24 cellular contexts compared by ENCODE assay signal in the genomic region with DNA sequence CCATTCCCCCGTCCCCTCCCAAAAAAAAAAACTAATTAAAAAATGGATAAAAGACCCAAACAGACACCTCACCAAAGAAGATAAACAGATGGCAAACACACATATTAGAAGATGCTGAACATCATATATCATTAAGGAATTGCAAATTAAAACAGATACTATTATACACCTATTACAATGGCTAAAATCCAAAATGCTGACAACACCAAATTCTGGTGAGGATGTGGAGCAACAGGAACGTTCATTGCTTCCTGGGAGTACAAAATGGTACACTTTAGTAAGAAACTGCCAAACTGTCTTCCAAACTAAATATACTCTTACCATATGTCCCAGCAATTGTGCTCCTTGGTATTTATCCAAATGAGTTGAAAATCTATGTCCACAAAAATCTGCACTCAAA. TPM values are rescaled to one million over a fixed set of nuclear protein-coding genes. Genes with fewer than 3 reads are reported as not detected.
DNase-seq lines count a peak whose midpoint lies in the region; ATAC-seq, FAIRE-seq and TF ChIP-seq lines count a peak whose summit lies in the region.
"Had no signal": no experiment of that assay in that cellular context is flagged by ENCODE, and none has a peak within 500 bp of the region (broad histone marks: within the 10 kb centered on the region; RNA-seq: fewer than 3 reads in every experiment).

No MANE protein-coding gene starts in this region.

- H3K27me3 ChIP-seq in HepG2 (ENCODE audit: control insufficient read depth in 1 of 2, insufficient read depth in 2 of 2, low read length in 2 of 2) (no peaks in the 10 kb centered on the region), right lobe of liver (no peaks in the 10 kb centered on the region), OCI-LY3 (ENCODE audit: low read depth, low read length) (no peaks in the 10 kb centered on the region), Peyer's patch (no peaks in the 10 kb centered on the region)

- TF ChIP-seq CTCF in HepG2 (CRISPR knock-in tag; IDR thresholded peaks at IDR 0.05) (no peak), right lobe of liver (IDR thresholded peaks at IDR 0.05) (no peak), OCI-LY3 (IDR thresholded peaks at IDR 0.05; ENCODE audit: low read depth, low read length) (no peak), Peyer's patch (IDR thresholded peaks at IDR 0.05) (no peak)

- no TSS peak for BruUV-seq in HepG2 (replicated peaks; lab: Mats Ljungman, UMichigan)

- in situ Hi-C loops in HepG2 (cut with HindIII; ENCODE audit: extremely low pct_ligation_motif_present, low pct_unique_long_range_greater_than_20kb): no loop called here

- CTCF ChIA-PET in HepG2 (lab: Yijun Ruan, JAX; ENCODE audit: low intra/inter-chr PET ratio, low total read pairs): no interaction called here

- H4K20me1 ChIP-seq in HepG2 (ENCODE audit: insufficient read depth, low read length) (no peaks in the 10 kb centered on the region), OCI-LY3 (ENCODE audit: insufficient read depth, low read length) (no peaks in the 10 kb centered on the region)

- H3K36me3 ChIP-seq in HepG2 (replicated peaks in 1 of 2; ENCODE audit: control insufficient read depth in 1 of 2, insufficient read depth in 2 of 2, low read length in 2 of 2) (no peaks in the 10 kb centered on the region), right lobe of liver (no peaks in the 10 kb centered on the region), OCI-LY3 (replicated peaks; ENCODE audit: low read depth, low read length) (peaks cover 3% of the 10 kb centered on the region), Peyer's patch (no peaks in the 10 kb centered on the region)
- H3K36me3 ChIP-seq: HAP-1 had no signal

- intact Hi-C loops in HepG2 (cut with micrococcal nuclease; ENCODE audit: unreplicated experiment): no loop called here
- intact Hi-C loops in right lobe of liver (cut with DNase I): no loop called here

- H3K4me3 ChIP-seq in HepG2 (replicated peaks in 1 of 3; ENCODE audit: insufficient read depth in 1 of 3, low read depth in 2 of 3, low read length in 3 of 3) (no peak overlapping the region), right lobe of liver (no peak overlapping the region), OCI-LY3 (ENCODE audit: low read length) (no peak overlapping the region), Peyer's patch (no peak overlapping the region)
- H3K4me3 ChIP-seq: HAP-1 had no signal

- no peak for TF ChIP-seq EP300 in HepG2 (IDR thresholded peaks at IDR 0.05; ENCODE audit: low read depth in 2 of 2, low read length in 2 of 2)
- TF ChIP-seq EP300 in HepG2 (CRISPR knock-in tag; IDR thresholded peaks at IDR 0.05; ENCODE audit: borderline replicate concordance): no peak

- POLR2A ChIA-PET in HepG2 (lab: Yijun Ruan, JAX): no interaction called here

- H3K9ac ChIP-seq in HepG2 (ENCODE audit: insufficient read depth, low read depth, low read length): no peak overlapping the region
- no peak overlapping the region for H3K9ac ChIP-seq in OCI-LY3 (ENCODE audit: low read length)

- H3K79me2 ChIP-seq in HepG2 (ENCODE audit: insufficient read depth, low read length): no peaks in the 10 kb centered on the region
- no peaks in the 10 kb centered on the region for H3K79me2 ChIP-seq in OCI-LY3 (ENCODE audit: low read length)

- H3K4me1 ChIP-seq in HepG2 (ENCODE audit: insufficient read depth, low read length): no peaks in the 10 kb centered on the region
- H3K4me1 ChIP-seq in right lobe of liver: no peaks in the 10 kb centered on the region
- H3K4me1 ChIP-seq in OCI-LY3 (ENCODE audit: low read length): peaks cover 57% of the 10 kb centered on the region
- H3K4me1 ChIP-seq in Peyer's patch: no peaks in the 10 kb centered on the region
- H3K4me1 ChIP-seq: HAP-1 had no signal

- H3K9me3 ChIP-seq in HepG2 (ENCODE audit: low read length) (no peaks in the 10 kb centered on the region), right lobe of liver (no peaks in the 10 kb centered on the region), OCI-LY3 (ENCODE audit: insufficient read depth, low read length) (peaks cover 4% of the 10 kb centered on the region; the same call in 1 of the 2 replicates), Peyer's patch (no peaks in the 10 kb centered on the region)
- H3K9me3 ChIP-seq: HAP-1 had no signal

- H3K27ac ChIP-seq in HepG2 (ENCODE audit: extremely low read length, insufficient read depth, low read length): no peak overlapping the region
- H3K27ac ChIP-seq in right lobe of liver: no peak overlapping the region
- peak overlapping the region; percentile 8 for H3K27ac ChIP-seq in OCI-LY3 (ENCODE audit: low read length)
- H3K27ac ChIP-seq in Peyer's patch: no peak overlapping the region
- H3K27ac ChIP-seq: 22Rv1 had no signal

- ATAC-seq in HepG2 (no peak), right lobe of liver (no peak), GM21390 (IDR thresholded peaks at IDR 0.05; ENCODE audit: unreplicated experiment) (no peak)

- H2AFZ ChIP-seq in HepG2 (ENCODE audit: low read length) (no peak overlapping the region), OCI-LY3 (ENCODE audit: low read depth, low read length) (no peak overlapping the region)

- DNase-seq in HepG2 (ENCODE audit: low spot score) (no peak), right lobe of liver (no peak), inferior parietal cortex (ENCODE audit: extremely low spot score) (peak; percentile 20), Peyer's patch (no peak), HK-2 (ENCODE audit: unreplicated experiment) (no peak)
- DNase-seq: ACHN; C1 segment of cervical spinal cord; Calu3; CD4-positive, alpha-beta memory T cell; COR-L47; DMS53; DMS79 treated with DMSO at 0.1 percent for 48 hours; GF-D8; GOT3 had no signal

- TF ChIP-seq POLR2A in HepG2 (IDR thresholded peaks at IDR 0.05; ENCODE audit: insufficient read depth in 1 of 2, low read depth in 2 of 2, low read length in 2 of 2): no peak
- no peak for TF ChIP-seq POLR2A in right lobe of liver (IDR thresholded peaks at IDR 0.05)
- no peak for TF ChIP-seq POLR2A in Peyer's patch (IDR thresholded peaks at IDR 0.05)

- WGBS in HepG2 (ENCODE audit: low lambda C conversion rate): 43% methylated on average over 2 of the region's 2 CpGs
- WGBS in right lobe of liver (ENCODE audit: insufficient coverage, low coverage, low lambda C conversion rate, missing lambda C conversion rate): 8% methylated on average over 1 of the region's 2 CpGs

- FAIRE-seq in HepG2 (lab: Jason Lieb, UNC): no peak
- FAIRE-seq: A204.1, GM12892, GM19239, H54 had no signal

- TF ChIP-seq RAD21 in HepG2 (CRISPR knock-in tag; IDR thresholded peaks at IDR 0.05): no peak

- H3K4me2 ChIP-seq in HepG2 (ENCODE audit: low read depth, low read length) (no peak overlapping the region), OCI-LY3 (ENCODE audit: low read length) (no peak overlapping the region)

RNA-seq across cellular contexts. Expression of gene NAGA, which starts 20.0 kb away (rescaled TPM):
- 9.1 and 15.1 TPM in 2 replicates for total RNA-seq in HepG2 (2016; rRNA removed; fragmentation: Illumina TruSeq; extraction: Trizol)
- total RNA-seq in HepG2 (2016; cell fraction: cytosol; rRNA removed; fragmentation: Illumina TruSeq; extraction: Trizol; ENCODE audit: low read depth): 1.9 and 2.2 TPM in 2 replicates
- 8.3 and 15.3 TPM in 2 replicates for total RNA-seq in HepG2 (2016; cell fraction: insoluble cytoplasmic fraction; rRNA removed; fragmentation: Illumina TruSeq; extraction: Trizol)
- 6.5 and 6.8 TPM in 2 replicates for total RNA-seq in HepG2 (2016; cell fraction: membrane; rRNA removed; fragmentation: Illumina TruSeq; extraction: Trizol)
- total RNA-seq in HepG2 (2016; cell fraction: nucleus; rRNA removed; fragmentation: Illumina TruSeq; extraction: Trizol): 11.0 and 13.5 TPM in 2 replicates
- 23.4 and 25.7 TPM in 2 replicates for polyA plus RNA-seq in HepG2 (2011; rRNA removed)
- polyA plus RNA-seq in HepG2 (2011; cell fraction: cytosol; rRNA removed): 17.5 and 21.7 TPM in 2 replicates
- 14.8 and 15.8 TPM in 2 replicates for polyA plus RNA-seq in HepG2 (2011; cell fraction: nucleus; rRNA removed)
- 13.6 and 14.8 TPM in 2 replicates for polyA plus RNA-seq in HepG2 (2012)
- polyA plus RNA-seq in HepG2 (2016; cell fraction: cytosol; fragmentation: Illumina TruSeq; extraction: Trizol; ENCODE audit: low read depth): 2.2 and 3.3 TPM in 2 replicates
- 8.7 and 9.7 TPM in 2 replicates for polyA plus RNA-seq in HepG2 (2016; cell fraction: insoluble cytoplasmic fraction; fragmentation: Illumina TruSeq; extraction: Trizol; ENCODE audit: low read depth)
- polyA plus RNA-seq in HepG2 (2016; cell fraction: membrane; fragmentation: Illumina TruSeq; extraction: Trizol; ENCODE audit: low read depth): 5.7 and 7.6 TPM in 2 replicates
- 18.7 and 20.1 TPM in 2 replicates for polyA plus RNA-seq in HepG2 (2016; cell fraction: nucleus; fragmentation: Illumina TruSeq; extraction: Trizol; ENCODE audit: insufficient read depth, low read depth)
- polyA minus RNA-seq in HepG2 (2011; rRNA and poly(A)+ RNA removed; ENCODE audit: low replicate concordance): 47.7 and 73.3 TPM in 2 replicates
- 10.8 and 14.8 TPM in 2 replicates for polyA minus RNA-seq in HepG2 (2011; cell fraction: cytosol; rRNA and poly(A)+ RNA removed)
- 8.0 and 9.1 TPM in 2 replicates for polyA minus RNA-seq in HepG2 (2011; cell fraction: nucleus; rRNA and poly(A)+ RNA removed)
- total RNA-seq in right lobe of liver: 10 to 100 TPM; 17.6 to 27.9 (median 23.0) TPM
- total RNA-seq in Peyer's patch: 100 to 1,000 TPM in 1 of 4 donors, 10 to 100 TPM in 3; 31.4 to 102 (median 86.9) TPM

RNA-seq across cellular contexts. Expression of gene PHETA2, which starts 23.4 kb away (rescaled TPM):
- total RNA-seq in HepG2 (2016; rRNA removed; fragmentation: Illumina TruSeq; extraction: Trizol) (0.07 TPM in 1 of 2 replicates, not detected in the other), right lobe of liver (1 to 10 TPM in 3 of 6 experiments, under 1 TPM in 3; 0.51 to 1.4 (median 0.97) TPM), Peyer's patch (10 to 100 TPM in 1 of 4 donors, 1 to 10 TPM in 3; 5.8 to 14.6 (median 7.6) TPM)
- not detected in 2 replicates for total RNA-seq in HepG2 (2016; cell fraction: cytosol; rRNA removed; fragmentation: Illumina TruSeq; extraction: Trizol; ENCODE audit: low read depth)
- not detected in 2 replicates for total RNA-seq in HepG2 (2016; cell fraction: insoluble cytoplasmic fraction; rRNA removed; fragmentation: Illumina TruSeq; extraction: Trizol)
- not detected in 2 replicates for total RNA-seq in HepG2 (2016; cell fraction: membrane; rRNA removed; fragmentation: Illumina TruSeq; extraction: Trizol)
- total RNA-seq in HepG2 (2016; cell fraction: nucleus; rRNA removed; fragmentation: Illumina TruSeq; extraction: Trizol): not detected in 2 replicates
- not detected in 2 replicates for polyA plus RNA-seq in HepG2 (2011; rRNA removed)
- not detected in 2 replicates for polyA plus RNA-seq in HepG2 (2011; cell fraction: cytosol; rRNA removed)
- 0.05 and 0.08 TPM in 2 replicates for polyA plus RNA-seq in HepG2 (2011; cell fraction: nucleus; rRNA removed)
- polyA plus RNA-seq in HepG2 (2012): 0.07 TPM in 1 of 2 replicates, not detected in the other
- not detected in 2 replicates for polyA plus RNA-seq in HepG2 (2016; cell fraction: cytosol; fragmentation: Illumina TruSeq; extraction: Trizol; ENCODE audit: low read depth)
- not detected in 2 replicates for polyA plus RNA-seq in HepG2 (2016; cell fraction: insoluble cytoplasmic fraction; fragmentation: Illumina TruSeq; extraction: Trizol; ENCODE audit: low read depth)
- polyA plus RNA-seq in HepG2 (2016; cell fraction: membrane; fragmentation: Illumina TruSeq; extraction: Trizol; ENCODE audit: low read depth): not detected in 2 replicates
- polyA plus RNA-seq in HepG2 (2016; cell fraction: nucleus; fragmentation: Illumina TruSeq; extraction: Trizol; ENCODE audit: insufficient read depth, low read depth): not detected in 2 replicates
- polyA minus RNA-seq in HepG2 (2011; rRNA and poly(A)+ RNA removed; ENCODE audit: low replicate concordance): 4.0 TPM in 1 of 2 replicates, not detected in the other
- polyA minus RNA-seq in HepG2 (2011; cell fraction: cytosol; rRNA and poly(A)+ RNA removed): not detected in 2 replicates
- 0.25 and 0.39 TPM in 2 replicates for polyA minus RNA-seq in HepG2 (2011; cell fraction: nucleus; rRNA and poly(A)+ RNA removed)
- total RNA-seq: G401 had no signal

RNA-seq across cellular contexts. Expression of gene SMDT1, which starts 28.9 kb away (rescaled TPM):
- total RNA-seq in HepG2 (2016; rRNA removed; fragmentation: Illumina TruSeq; extraction: Trizol) (8.3 and 13.3 TPM in 2 replicates), right lobe of liver (10 to 100 TPM in 4 of 6 experiments, 1 to 10 TPM in 2; 6.7 to 78.1 (median 60.9) TPM), Peyer's patch (10 to 100 TPM in 3 of 4 donors, 1 to 10 TPM in 1; 9.9 to 18.2 (median 17.0) TPM)
- 5.6 and 7.0 TPM in 2 replicates for total RNA-seq in HepG2 (2016; cell fraction: cytosol; rRNA removed; fragmentation: Illumina TruSeq; extraction: Trizol; ENCODE audit: low read depth)
- total RNA-seq in HepG2 (2016; cell fraction: insoluble cytoplasmic fraction; rRNA removed; fragmentation: Illumina TruSeq; extraction: Trizol): 6.8 and 9.3 TPM in 2 replicates
- 17.0 and 23.0 TPM in 2 replicates for total RNA-seq in HepG2 (2016; cell fraction: membrane; rRNA removed; fragmentation: Illumina TruSeq; extraction: Trizol)
- total RNA-seq in HepG2 (2016; cell fraction: nucleus; rRNA removed; fragmentation: Illumina TruSeq; extraction: Trizol): 5.7 and 6.8 TPM in 2 replicates
- polyA plus RNA-seq in HepG2 (2011; rRNA removed): 26.6 and 32.8 TPM in 2 replicates
- 47.7 and 50.1 TPM in 2 replicates for polyA plus RNA-seq in HepG2 (2011; cell fraction: cytosol; rRNA removed)
- polyA plus RNA-seq in HepG2 (2011; cell fraction: nucleus; rRNA removed): 14.7 and 19.6 TPM in 2 replicates
- 71.3 and 72.4 TPM in 2 replicates for polyA plus RNA-seq in HepG2 (2012)
- polyA plus RNA-seq in HepG2 (2016; cell fraction: cytosol; fragmentation: Illumina TruSeq; extraction: Trizol; ENCODE audit: low read depth): 125 and 160 TPM in 2 replicates
- polyA plus RNA-seq in HepG2 (2016; cell fraction: insoluble cytoplasmic fraction; fragmentation: Illumina TruSeq; extraction: Trizol; ENCODE audit: low read depth): 51.2 and 59.0 TPM in 2 replicates
- 114 and 133 TPM in 2 replicates for polyA plus RNA-seq in HepG2 (2016; cell fraction: membrane; fragmentation: Illumina TruSeq; extraction: Trizol; ENCODE audit: low read depth)
- 38.0 and 39.5 TPM in 2 replicates for polyA plus RNA-seq in HepG2 (2016; cell fraction: nucleus; fragmentation: Illumina TruSeq; extraction: Trizol; ENCODE audit: insufficient read depth, low read depth)
- 9.6 and 10.3 TPM in 2 replicates for polyA minus RNA-seq in HepG2 (2011; rRNA and poly(A)+ RNA removed; ENCODE audit: low replicate concordance)
- 9.8 and 10.2 TPM in 2 replicates for polyA minus RNA-seq in HepG2 (2011; cell fraction: cytosol; rRNA and poly(A)+ RNA removed)
- polyA minus RNA-seq in HepG2 (2011; cell fraction: nucleus; rRNA and poly(A)+ RNA removed): 8.1 and 15.5 TPM in 2 replicates

RNA-seq across cellular contexts. Expression of gene NDUFA6, which starts 39.9 kb away (rescaled TPM):
- total RNA-seq in HepG2 (2016; rRNA removed; fragmentation: Illumina TruSeq; extraction: Trizol) (87.8 and 107 TPM in 2 replicates), right lobe of liver (10 to 100 TPM; 34.9 to 67.5 (median 51.6) TPM), Peyer's patch (10 to 100 TPM; 57.2 to 88.1 (median 61.0) TPM)
- total RNA-seq in HepG2 (2016; cell fraction: cytosol; rRNA removed; fragmentation: Illumina TruSeq; extraction: Trizol; ENCODE audit: low read depth): 30.3 and 32.0 TPM in 2 replicates
- 97.5 and 126 TPM in 2 replicates for total RNA-seq in HepG2 (2016; cell fraction: insoluble cytoplasmic fraction; rRNA removed; fragmentation: Illumina TruSeq; extraction: Trizol)
- total RNA-seq in HepG2 (2016; cell fraction: membrane; rRNA removed; fragmentation: Illumina TruSeq; extraction: Trizol): 35.9 and 38.9 TPM in 2 replicates
- total RNA-seq in HepG2 (2016; cell fraction: nucleus; rRNA removed; fragmentation: Illumina TruSeq; extraction: Trizol): 42.2 and 49.2 TPM in 2 replicates
- 64.4 and 68.5 TPM in 2 replicates for polyA plus RNA-seq in HepG2 (2011; rRNA removed)
- polyA plus RNA-seq in HepG2 (2011; cell fraction: cytosol; rRNA removed): 57.0 and 63.1 TPM in 2 replicates
- polyA plus RNA-seq in HepG2 (2011; cell fraction: nucleus; rRNA removed): 12.8 and 16.1 TPM in 2 replicates
- 89.3 and 94.8 TPM in 2 replicates for polyA plus RNA-seq in HepG2 (2012)
- 38.8 and 39.9 TPM in 2 replicates for polyA plus RNA-seq in HepG2 (2016; cell fraction: cytosol; fragmentation: Illumina TruSeq; extraction: Trizol; ENCODE audit: low read depth)
- 148 TPM in 2 replicates for polyA plus RNA-seq in HepG2 (2016; cell fraction: insoluble cytoplasmic fraction; fragmentation: Illumina TruSeq; extraction: Trizol; ENCODE audit: low read depth)
- polyA plus RNA-seq in HepG2 (2016; cell fraction: membrane; fragmentation: Illumina TruSeq; extraction: Trizol; ENCODE audit: low read depth): 33.5 and 37.6 TPM in 2 replicates
- 91.1 and 93.0 TPM in 2 replicates for polyA plus RNA-seq in HepG2 (2016; cell fraction: nucleus; fragmentation: Illumina TruSeq; extraction: Trizol; ENCODE audit: insufficient read depth, low read depth)
- 16.6 and 26.0 TPM in 2 replicates for polyA minus RNA-seq in HepG2 (2011; rRNA and poly(A)+ RNA removed; ENCODE audit: low replicate concordance)
- 16.4 and 21.7 TPM in 2 replicates for polyA minus RNA-seq in HepG2 (2011; cell fraction: cytosol; rRNA and poly(A)+ RNA removed)
- 16.2 and 17.2 TPM in 2 replicates for polyA minus RNA-seq in HepG2 (2011; cell fraction: nucleus; rRNA and poly(A)+ RNA removed)

RNA-seq across cellular contexts. Expression of gene WBP2NL, which starts 52.1 kb away (rescaled TPM):
- not detected in 2 replicates for total RNA-seq in HepG2 (2016; rRNA removed; fragmentation: Illumina TruSeq; extraction: Trizol)
- total RNA-seq in HepG2 (2016; cell fraction: cytosol; rRNA removed; fragmentation: Illumina TruSeq; extraction: Trizol; ENCODE audit: low read depth): not detected in 2 replicates
- not detected in 2 replicates for total RNA-seq in HepG2 (2016; cell fraction: insoluble cytoplasmic fraction; rRNA removed; fragmentation: Illumina TruSeq; extraction: Trizol)
- total RNA-seq in HepG2 (2016; cell fraction: membrane; rRNA removed; fragmentation: Illumina TruSeq; extraction: Trizol): not detected in 2 replicates
- not detected in 2 replicates for total RNA-seq in HepG2 (2016; cell fraction: nucleus; rRNA removed; fragmentation: Illumina TruSeq; extraction: Trizol)
- not detected in 2 replicates for polyA plus RNA-seq in HepG2 (2011; rRNA removed)
- not detected in 2 replicates for polyA plus RNA-seq in HepG2 (2011; cell fraction: cytosol; rRNA removed)
- polyA plus RNA-seq in HepG2 (2011; cell fraction: nucleus; rRNA removed): not detected in 2 replicates
- polyA plus RNA-seq in HepG2 (2012): not detected in 2 replicates
- polyA plus RNA-seq in HepG2 (2016; cell fraction: cytosol; fragmentation: Illumina TruSeq; extraction: Trizol; ENCODE audit: low read depth): not detected in 2 replicates
- polyA plus RNA-seq in HepG2 (2016; cell fraction: insoluble cytoplasmic fraction; fragmentation: Illumina TruSeq; extraction: Trizol; ENCODE audit: low read depth): not detected in 2 replicates
- not detected in 2 replicates for polyA plus RNA-seq in HepG2 (2016; cell fraction: membrane; fragmentation: Illumina TruSeq; extraction: Trizol; ENCODE audit: low read depth)
- polyA plus RNA-seq in HepG2 (2016; cell fraction: nucleus; fragmentation: Illumina TruSeq; extraction: Trizol; ENCODE audit: insufficient read depth, low read depth): not detected in 2 replicates
- 0.96 TPM in 1 of 2 replicates, not detected in the other for polyA minus RNA-seq in HepG2 (2011; rRNA and poly(A)+ RNA removed; ENCODE audit: low replicate concordance)
- polyA minus RNA-seq in HepG2 (2011; cell fraction: cytosol; rRNA and poly(A)+ RNA removed): not detected in 2 replicates
- not detected in 2 replicates for polyA minus RNA-seq in HepG2 (2011; cell fraction: nucleus; rRNA and poly(A)+ RNA removed)
- under 1 TPM; 0.12 to 0.72 (median 0.63) TPM for total RNA-seq in right lobe of liver
- 1 to 10 TPM; 2.1 to 4.0 (median 3.4) TPM for total RNA-seq in Peyer's patch
- total RNA-seq: Daoy, G401 had no signal
